Comparison of ENCODE assay signal across 16 cellular contexts in the genomic region with DNA sequence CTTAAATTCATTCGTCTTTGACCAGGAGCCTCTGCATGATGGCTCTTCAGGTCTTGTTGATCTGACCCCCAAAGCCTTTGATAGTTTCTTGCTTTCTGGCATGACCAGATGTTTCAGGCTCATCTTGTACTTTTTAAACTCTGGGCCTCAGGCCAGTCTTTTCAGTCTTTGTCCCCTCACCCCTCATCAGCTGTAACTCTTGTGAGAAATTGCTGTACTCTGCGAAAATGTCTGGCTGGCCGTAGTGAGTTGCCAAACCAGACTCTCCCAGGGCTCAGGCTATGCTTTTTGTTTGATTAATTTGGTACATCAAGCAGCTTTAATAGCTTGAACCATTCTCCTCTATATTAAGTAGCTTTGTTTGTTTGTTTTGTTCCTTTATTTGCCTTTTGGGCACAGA.
DNase-seq lines count a peak whose midpoint lies in the region; ATAC-seq and TF ChIP-seq lines count a peak whose summit lies in the region.
"Had no signal": no experiment of that assay in that cellular context is flagged by ENCODE, and none has a peak within 500 bp of the region (broad histone marks: within the 10 kb centered on the region; RNA-seq: fewer than 3 reads in every experiment).

No MANE protein-coding gene starts in this region.

- intact Hi-C loops in psoas muscle (cut with DNase I) = no loop called here

- no peaks in the 10 kb centered on the region for H3K9me3 ChIP-seq in psoas muscle
- H3K9me3 ChIP-seq: gastroesophageal sphincter had no signal

- H3K36me3 ChIP-seq in psoas muscle (ENCODE audit: insufficient read depth in 1 of 2, low read depth in 1 of 2) = no peaks in the 10 kb centered on the region
- H3K36me3 ChIP-seq: breast epithelium, gastroesophageal sphincter, SJSA1 had no signal

- H3K9me3 Mint-ChIP-seq in activated CD8-positive, alpha-beta T cell treated with anti-CD3 and anti-CD28 coated beads, Interleukin-2, amount 10 ng/mL, durations not matched to agents 7 days and 5 days (ENCODE audit: insufficient read depth) = peaks cover 37% of the 10 kb centered on the region

- H3K36me3 Mint-ChIP-seq in activated CD8-positive, alpha-beta T cell treated with anti-CD3 and anti-CD28 coated beads, Interleukin-2, amount 10 ng/mL, durations not matched to agents 7 days and 5 days (ENCODE audit: low read depth) = peaks cover 60% of the 10 kb centered on the region

- no peak for TF ChIP-seq CTCF in fibroblast of villous mesenchyme (IDR thresholded peaks at IDR 0.05; ENCODE audit: insufficient read depth, low read depth, low read length)
- no peak for TF ChIP-seq CTCF in psoas muscle (IDR thresholded peaks at IDR 0.05)

- H3K27ac ChIP-seq in psoas muscle = peak overlapping the region; percentile 24
- H3K27ac ChIP-seq: gastroesophageal sphincter, SJSA1 had no signal

- peak overlapping the region; percentile 22 for H3K27ac Mint-ChIP-seq in activated CD8-positive, alpha-beta T cell treated with anti-CD3 and anti-CD28 coated beads, Interleukin-2, amount 10 ng/mL, durations not matched to agents 7 days and 5 days
- H3K27ac Mint-ChIP-seq: GM23338 had no signal

- no peaks in the 10 kb centered on the region for H3K27me3 Mint-ChIP-seq in activated CD8-positive, alpha-beta T cell treated with anti-CD3 and anti-CD28 coated beads, Interleukin-2, amount 10 ng/mL, durations not matched to agents 7 days and 5 days (ENCODE audit: low read depth)

- CTCF ChIA-PET in activated CD8-positive, alpha-beta T cell treated with anti-CD3 and anti-CD28 coated beads, Interleukin-2, amount 10 ng/mL, durations not matched to agents 7 days and 5 days (lab: Charles Lee) = no interaction called here

- 48 to 62% (median 48%) methylated on average over 3 of the region's 3 CpGs for WGBS in psoas muscle, 3 donors

- ATAC-seq in activated CD8-positive, alpha-beta T cell treated with anti-CD3 and anti-CD28 coated beads, Interleukin-2, amount 10 ng/mL, durations not matched to agents 7 days and 5 days = no peak
- ATAC-seq in psoas muscle = peak in 2 of 4 donors; percentile 56 to 68
- no peak for ATAC-seq in GM19328 (IDR thresholded peaks at IDR 0.05; ENCODE audit: unreplicated experiment)
- ATAC-seq in HG03442 (IDR thresholded peaks at IDR 0.05; ENCODE audit: unreplicated experiment) = no peak
- ATAC-seq: gastroesophageal sphincter, GM23338 had no signal

- H3K4me3 Mint-ChIP-seq in activated CD8-positive, alpha-beta T cell treated with anti-CD3 and anti-CD28 coated beads, Interleukin-2, amount 10 ng/mL, durations not matched to agents 7 days and 5 days = peak overlapping the region; percentile 4
- H3K4me3 Mint-ChIP-seq: GM23338 had no signal

- H3K27me3 ChIP-seq in psoas muscle (ENCODE audit: insufficient read depth in 3 of 3, low read length in 2 of 3) = no peaks in the 10 kb centered on the region
- H3K27me3 ChIP-seq: breast epithelium, gastroesophageal sphincter, SJSA1 had no signal

- H3K4me1 Mint-ChIP-seq in activated CD8-positive, alpha-beta T cell treated with anti-CD3 and anti-CD28 coated beads, Interleukin-2, amount 10 ng/mL, durations not matched to agents 7 days and 5 days (ENCODE audit: low read depth) = peaks cover 45% of the 10 kb centered on the region
- H3K4me1 Mint-ChIP-seq: GM23338 had no signal

- POLR2A ChIA-PET in activated CD8-positive, alpha-beta T cell treated with anti-CD3 and anti-CD28 coated beads, Interleukin-2, amount 10 ng/mL, durations not matched to agents 7 days and 5 days (lab: Charles Lee) = no interaction called here

- H3K4me1 ChIP-seq in psoas muscle = peaks cover 14% of the 10 kb centered on the region
- H3K4me1 ChIP-seq: breast epithelium had no signal

- H3K4me3 ChIP-seq in fibroblast of villous mesenchyme (ENCODE audit: low read depth, low read length) (no peak overlapping the region), psoas muscle (no peak overlapping the region)
- H3K4me3 ChIP-seq: breast epithelium, gastroesophageal sphincter, GM23338, SJSA1 had no signal

- DNase-seq in DMS 273 (lab: John Stamatoyannopoulos, UW; ENCODE audit: unreplicated experiment) (peak; percentile 52), DMS 273 treated with DMSO at 0.1 percent for 48 hours (lab: John Stamatoyannopoulos, UW) (no peak), fibroblast of villous mesenchyme (ENCODE audit: low read depth) (peak; percentile 75), psoas muscle (peak in 1 of 2 donors; percentile 37), MV-4-11 (lab: John Stamatoyannopoulos, UW) (no peak)
- DNase-seq in activated CD8-positive, alpha-beta T cell treated with anti-CD3 and anti-CD28 coated beads, Interleukin-2, amount 10 ng/mL, durations not matched to agents 7 days and 5 days = no peak
- DNase-seq: activated CD4-positive, alpha-beta T cell treated with anti-CD3 and anti-CD28 coated beads for 48 hours; Kasumi-1; NCI-H524 treated with DMSO at 0.1 percent for 48 hours; stimulated activated CD4-positive, alpha-beta T cell treated with anti-CD3 and anti-CD28 coated beads, Interleukin-12 subunit alpha, Interleukin-12 subunit beta, amount 100 ng/mL, for 4 hours had no signal

Comparison
In these comparisons a context has a peak if more than half of its experiments do, and no peak if none do; other contexts are left out.
1. DNase-seq: peak in DMS 273 (single experiment) and fibroblast of villous mesenchyme (single experiment); none in DMS 273 treated with DMSO at 0.1 percent for 48 hours (single experiment), activated CD8-positive, alpha-beta T cell treated with anti-CD3 and anti-CD28 coated beads, Interleukin-2, amount 10 ng/mL, durations not matched to agents 7 days and 5 days (single experiment) and MV-4-11 (single experiment).